1 cellular context compared by ENCODE assay signal in genomic region chr1:172400073-172400737, GRCh38.
TF ChIP-seq lines count a peak whose summit lies in the region.

No MANE protein-coding gene starts in this region.

TF ChIP-seq in GM12878, 131 proteins besides CTCF, POLR2A, EP300 and RAD21 (continued from another document):
- TF ChIP-seq E2F8 (IDR thresholded peaks at IDR 0.05; ENCODE audit: low read depth, partially characterized antibody) (no peak), SIN3A (IDR thresholded peaks at IDR 0.05; ENCODE audit: low read depth, low read length) (no peak), HDGF (IDR thresholded peaks at IDR 0.05) (no peak), ZNF687 (IDR thresholded peaks at IDR 0.05) (no peak), EGR1 (IDR thresholded peaks at IDR 0.05; ENCODE audit: borderline replicate concordance in 1 of 2, low read depth in 2 of 2, low read length in 2 of 2) (no peak), CHD2 (IDR thresholded peaks at IDR 0.05; ENCODE audit: borderline replicate concordance, low read depth, low read length) (no peak), ZNF274 (IDR thresholded peaks at IDR 0.05; ENCODE audit: insufficient read depth, insufficient read length) (no peak), ZSCAN29 (IDR thresholded peaks at IDR 0.05) (no peak), CHD1 (IDR thresholded peaks at IDR 0.05; ENCODE audit: low read depth, low read length) (no peak), PRDM15 (CRISPR knock-in tag; IDR thresholded peaks at IDR 0.05) (no peak), MYC (IDR thresholded peaks at IDR 0.05; ENCODE audit: insufficient read depth, insufficient read length, insufficient replicate concordance, low read length, severe bottlenecking) (no peak), TARDBP (IDR thresholded peaks at IDR 0.05; ENCODE audit: borderline replicate concordance) (no peak), STAT1 (conservative IDR thresholded peaks at IDR 0.05) (no peak), YY1 (IDR thresholded peaks at IDR 0.05; ENCODE audit: low read depth, low read length) (no peak), JUNB (IDR thresholded peaks at IDR 0.05) (no peak), EZH2 (IDR thresholded peaks at IDR 0.05; ENCODE audit: borderline replicate concordance, control insufficient read depth, low read depth, low read length) (no peak), RCOR1 (conservative IDR thresholded peaks at IDR 0.05; ENCODE audit: low read depth, low read length) (no peak), TBL1XR1 (IDR thresholded peaks at IDR 0.05; ENCODE audit: low read depth, low read length) (no peak)
TF ChIP-seq in GM12878: peak in this region for 0.
